In the genomic region with DNA sequence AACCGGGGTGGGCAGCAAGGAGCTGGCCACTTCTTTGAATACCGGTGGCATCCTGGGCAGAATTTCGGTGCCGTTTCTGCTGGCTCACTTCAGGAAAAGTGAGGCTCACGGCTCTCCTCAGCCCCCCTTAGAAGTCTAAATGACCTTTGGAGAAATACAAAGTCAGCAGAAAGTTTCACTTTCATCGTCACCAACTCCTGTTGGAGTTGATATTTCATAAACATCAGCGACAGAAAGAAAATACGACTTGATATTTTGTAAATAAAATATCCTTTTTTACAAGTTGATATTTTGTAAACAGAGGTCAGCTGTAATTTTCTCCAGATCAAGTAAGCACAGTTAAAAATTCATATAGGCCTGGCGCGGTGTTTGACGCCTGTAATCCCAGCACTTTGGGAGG, we compare ENCODE assay signal across 10 cellular contexts. TPM values are rescaled to one million over a fixed set of nuclear protein-coding genes. Genes with fewer than 3 reads are reported as not detected.
DNase-seq lines count a peak whose midpoint lies in the region; ATAC-seq, FAIRE-seq and TF ChIP-seq lines count a peak whose summit lies in the region.
"Had no signal": no experiment of that assay in that cellular context is flagged by ENCODE, and none has a peak within 500 bp of the region (broad histone marks: within the 10 kb centered on the region; RNA-seq: fewer than 3 reads in every experiment).

No MANE protein-coding gene starts in this region.

- POLR2A ChIA-PET in CD8-positive, alpha-beta memory T cell (lab: Charles Lee) = interaction anchor here (0.6 to 3.0 kb wide), 10 partner anchors 10 to 195 kb away, joined by 3 to 21 read pairs (median 4); a partner anchor contains a TSS
- POLR2A ChIA-PET in RWPE1 (lab: Yijun Ruan, JAX; ENCODE audit: low non-redundant PET) = interaction anchor here (0.5 to 0.9 kb wide), 2 partner anchors 23 to 619 kb away, joined by 5 read pairs; a partner anchor contains a TSS

- no peaks in the 10 kb centered on the region for H3K27me3 Mint-ChIP-seq in CD8-positive, alpha-beta memory T cell

- intact Hi-C loops in pancreas (cut with DNase I) = no loop called here

- peaks cover 12 to 53% (median 47%) of the 10 kb centered on the region in 5 donors for H3K9me3 Mint-ChIP-seq in CD8-positive, alpha-beta memory T cell

- H3K4me1 Mint-ChIP-seq in CD8-positive, alpha-beta memory T cell = peaks cover 16 to 38% (median 24%) of the 10 kb centered on the region in 3 donors

- no peak for FAIRE-seq in pancreas (lab: Jason Lieb, UNC)
- FAIRE-seq: GM19239 had no signal

- peaks cover 19% of the 10 kb centered on the region for H3K9me3 ChIP-seq in CD8-positive, alpha-beta memory T cell (ENCODE audit: low read length)
- H3K9me3 ChIP-seq in esophagus (ENCODE audit: control insufficient read depth in 2 of 2, insufficient read depth in 1 of 2, low read depth in 1 of 2, low read length in 1 of 2) (peaks cover 9 to 27% of the 10 kb centered on the region in 2 donors), pancreas (peaks cover 0 to 4% (median 1%) of the 10 kb centered on the region in 4 donors)

- peak overlapping the region; percentile 76 to 93 (median 85) for H3K4me3 Mint-ChIP-seq in CD8-positive, alpha-beta memory T cell

- H3K36me3 Mint-ChIP-seq in CD8-positive, alpha-beta memory T cell = peaks cover 18 to 57% (median 46%) of the 10 kb centered on the region in 3 donors

- H3K27ac ChIP-seq in CD8-positive, alpha-beta memory T cell (ENCODE audit: low read depth, low read length) = no peak overlapping the region
- H3K27ac ChIP-seq in RWPE1 (peak overlapping the region; percentile 94), esophagus (ENCODE audit: low read depth in 2 of 2, low read length in 1 of 2) (peak overlapping the region; percentile 95 to 97), pancreas (peak overlapping the region; percentile 66 to 92 (median 84))

- in situ Hi-C loops in G401 (cut with HindIII; ENCODE audit: low sequenced_read_pairs) = no loop called here

- ATAC-seq in pancreas = no peak

- CTCF ChIA-PET in CD8-positive, alpha-beta memory T cell (lab: Charles Lee) = interaction anchor here (0.9 to 1.8 kb wide), 4 partner anchors 11 to 95 kb away, joined by 3 to 6 read pairs (median 3); a partner anchor contains a TSS
- CTCF ChIA-PET in RWPE1 (lab: Yijun Ruan, JAX) = interaction anchor here (0.6 kb wide), 1 partner anchor 645 kb away, joined by 6 read pairs; no protein-coding TSS in a partner anchor

- H3K4me3 ChIP-seq in CD8-positive, alpha-beta memory T cell (ENCODE audit: low read length) = peak overlapping the region; percentile 72
- H3K4me3 ChIP-seq in esophagus (ENCODE audit: low read depth in 1 of 2, low read length in 2 of 2) (peak overlapping the region; percentile 61 to 91), pancreas (peak overlapping the region; percentile 55 to 92 (median 62))

- H3K27me3 ChIP-seq in CD8-positive, alpha-beta memory T cell (ENCODE audit: insufficient read depth, low read length, poor library complexity, severe bottlenecking) = no peaks in the 10 kb centered on the region
- H3K27me3 ChIP-seq in esophagus (ENCODE audit: control insufficient read depth in 1 of 2, insufficient read depth in 2 of 2, low read length in 2 of 2) = no peaks in the 10 kb centered on the region
- H3K27me3 ChIP-seq in pancreas = no peaks in the 10 kb centered on the region

- TF ChIP-seq CTCF in RWPE1 (conservative IDR thresholded peaks at IDR 0.05; ENCODE audit: low read depth) = no peak
- TF ChIP-seq CTCF in pancreas (IDR thresholded peaks at IDR 0.05) = no peak

- WGBS in esophagus, 2 donors = 63 to 64% methylated on average over 11 of the region's 11 CpGs
- 61 to 62% methylated on average over 11 of the region's 11 CpGs for WGBS in pancreas, 2 donors

- no peak for DNase-seq in CD8-positive, alpha-beta memory T cell
- no peak for DNase-seq in RWPE1 (ENCODE audit: low spot score)
- no peak for DNase-seq in pancreas
- no peak for DNase-seq in effector CD8-positive, alpha-beta T cell (lab: John Stamatoyannopoulos, UW)
- DNase-seq in G401 (ENCODE audit: low spot score) = no peak
- DNase-seq in dedifferentiated amniotic fluid mesenchymal stem cell (ENCODE audit: extremely low spot score) = no peak
- no peak for DNase-seq in mesenteric fat pad (ENCODE audit: low spot score)

- H3K36me3 ChIP-seq in CD8-positive, alpha-beta memory T cell (ENCODE audit: insufficient read depth, low read length) = peaks cover 14% of the 10 kb centered on the region
- peaks cover 4 to 7% of the 10 kb centered on the region in 2 donors for H3K36me3 ChIP-seq in esophagus (ENCODE audit: control insufficient read depth in 2 of 2, insufficient read depth in 2 of 2, low read length in 1 of 2)
- H3K36me3 ChIP-seq in pancreas = peaks cover 6 to 12% (median 9%) of the 10 kb centered on the region in 3 donors

- peaks cover 18% of the 10 kb centered on the region for H3K4me1 ChIP-seq in CD8-positive, alpha-beta memory T cell (ENCODE audit: insufficient read depth, low read length)
- no peaks in the 10 kb centered on the region for H3K4me1 ChIP-seq in esophagus (ENCODE audit: control insufficient read depth in 2 of 2, insufficient read depth in 2 of 2, low read length in 1 of 2)
- H3K4me1 ChIP-seq in pancreas = no peaks in the 10 kb centered on the region

- peak overlapping the region in 7 of 8 donors; percentile 63 to 89 (median 79) for H3K27ac Mint-ChIP-seq in CD8-positive, alpha-beta memory T cell

RNA-seq across cellular contexts. Expression of a gene that starts 0.8 kb away (rescaled TPM):
- total RNA-seq in CD8-positive, alpha-beta memory T cell = 10 to 100 TPM; 37.9 to 42.0 TPM
- 22.7 TPM for polyA plus RNA-seq in CD8-positive, alpha-beta memory T cell
- polyA plus RNA-seq in esophagus (10 to 100 TPM in 1 of 2 donors, 1 to 10 TPM in 1; 9.1 to 16.9 TPM), pancreas (10 to 100 TPM; 18.2 to 27.5 TPM)
- total RNA-seq in pancreas (10 to 100 TPM in 4 of 6 donors, 1 to 10 TPM in 2; 6.7 to 17.1 (median 10.6) TPM), mesenteric fat pad (17.9 TPM)
- total RNA-seq in G401 (2014; rRNA removed; shearing (Covaris generic)) = 23.0 and 25.4 TPM in 2 replicates

RNA-seq across cellular contexts. Expression of a gene that starts 0.8 kb away (rescaled TPM):
- 1 to 10 TPM; 5.1 to 5.2 TPM for total RNA-seq in CD8-positive, alpha-beta memory T cell
- polyA plus RNA-seq in CD8-positive, alpha-beta memory T cell = 4.9 TPM
- polyA plus RNA-seq in esophagus (1 to 10 TPM in 1 of 2 donors, under 1 TPM in 1; 0.99 to 1.5 TPM), pancreas (1 to 10 TPM; 1.9 to 3.3 TPM)
- total RNA-seq in pancreas (1 to 10 TPM; 1.3 to 3.6 (median 2.4) TPM), mesenteric fat pad (5.2 TPM)
- total RNA-seq in G401 (2014; rRNA removed; shearing (Covaris generic)) = 6.5 and 11.8 TPM in 2 replicates

RNA-seq across cellular contexts. Expression of a gene that starts 22.8 kb away (rescaled TPM):
- total RNA-seq in CD8-positive, alpha-beta memory T cell = 10 to 100 TPM; 29.2 to 35.1 TPM
- 47.7 TPM for polyA plus RNA-seq in CD8-positive, alpha-beta memory T cell
- polyA plus RNA-seq in esophagus (10 to 100 TPM in 1 of 2 donors, 1 to 10 TPM in 1; 7.9 to 12.7 TPM), pancreas (10 to 100 TPM; 10.6 to 20.8 TPM)
- total RNA-seq in pancreas (10 to 100 TPM in 4 of 6 donors, 1 to 10 TPM in 2; 9.2 to 15.4 (median 10.9) TPM), mesenteric fat pad (25.9 TPM)
- 87.5 and 117 TPM in 2 replicates for total RNA-seq in G401 (2014; rRNA removed; shearing (Covaris generic))

RNA-seq across cellular contexts. Expression of a gene that starts 49.6 kb away (rescaled TPM):
- total RNA-seq in CD8-positive, alpha-beta memory T cell = not detected
- 0.15 TPM for polyA plus RNA-seq in CD8-positive, alpha-beta memory T cell
- under 1 TPM in 1 of 2 donors, not detected in 1; 0.04 TPM for polyA plus RNA-seq in esophagus
- total RNA-seq in pancreas = under 1 TPM in 2 of 6 donors, not detected in 4; 0.16 TPM
- under 1 TPM in 1 of 2 donors, not detected in 1; 0.05 TPM for polyA plus RNA-seq in pancreas
- total RNA-seq in G401 (2014; rRNA removed; shearing (Covaris generic)) = not detected in 2 replicates
- total RNA-seq in mesenteric fat pad = not detected
- total RNA-seq: lung microvascular endothelial cell had no signal

RNA-seq across cellular contexts. Expression of a gene that starts 49.6 kb away (rescaled TPM):
- total RNA-seq in CD8-positive, alpha-beta memory T cell = under 1 TPM in 1 of 2 experiments, not detected in 1; 0.18 TPM
- not detected for polyA plus RNA-seq in CD8-positive, alpha-beta memory T cell
- polyA plus RNA-seq in esophagus (under 1 TPM; 0.07 to 0.14 TPM), pancreas (under 1 TPM; 0.05 to 0.23 TPM)
- total RNA-seq in pancreas (1 to 10 TPM in 1 of 6 donors, under 1 TPM in 4, not detected in 1; 0.20 to 1.1 (median 0.78) TPM), mesenteric fat pad (6.0 TPM)
- total RNA-seq in G401 (2014; rRNA removed; shearing (Covaris generic)) = not detected in 2 replicates
- total RNA-seq: lung microvascular endothelial cell had no signal
